ENCODE assay signal across 18 cellular contexts in genomic region chr10:13959443-13960359, GRCh38.
DNase-seq lines count a peak whose midpoint lies in the region; ATAC-seq and TF ChIP-seq lines count a peak whose summit lies in the region.
"Had no signal": no experiment of that assay in that cellular context is flagged by ENCODE, and none has a peak within 500 bp of the region (broad histone marks: within the 10 kb centered on the region; RNA-seq: fewer than 3 reads in every experiment).

No MANE protein-coding gene starts in this region.

- no peaks in the 10 kb centered on the region for H3K9me3 ChIP-seq in SK-N-SH
- H3K9me3 ChIP-seq in suprapubic skin, result no peaks in the 10 kb centered on the region
- H3K9me3 ChIP-seq: BLaER1 had no signal

- H3K4me2 ChIP-seq in SK-N-SH, result peak overlapping the region; percentile 19; the same call in 1 of the 2 replicates
- no peak overlapping the region for H3K4me2 ChIP-seq in mesendoderm (ENCODE audit: low read length)
- H3K4me2 ChIP-seq: BLaER1 had no signal

- H3K4ac ChIP-seq in mesendoderm (ENCODE audit: low read depth, low read length), result no peak overlapping the region

- CTCF ChIA-PET in SK-N-SH (lab: Yijun Ruan, JAX), result interaction anchor here (0.6 kb wide), 1 partner anchor 54 kb away, joined by 3 read pairs; no protein-coding TSS in a partner anchor

- DNase-seq in SK-N-SH (no peak), dermis blood vessel endothelial cell (peak; percentile 85), mesendoderm (no peak), suprapubic skin (ENCODE audit: low spot score in 2 of 2) (no peak), sciatic nerve (ENCODE audit: low spot score) (no peak), NCI-H2227 (lab: John Stamatoyannopoulos, UW; ENCODE audit: unreplicated experiment) (no peak), head of caudate nucleus (no peak)
- DNase-seq: activated naive CD4-positive, alpha-beta T cell treated with anti-CD3 and anti-CD28 coated beads, Interleukin-2, amount 10 ng/mL, durations not matched to agents 7 days and 5 days; effector memory CD8-positive, alpha-beta T cell; NCI-H1930; NCI-H510A; nephron progenitor cell; retina; stimulated activated CD4-positive, alpha-beta T cell treated with anti-CD3 and anti-CD28 coated beads, Interleukin-2, amount 100 ng/mL, for 48 hours had no signal

- H2AFZ ChIP-seq in SK-N-SH (ENCODE audit: low read depth), result no peak overlapping the region

- H3K36me3 ChIP-seq in SK-N-SH (replicated peaks in 1 of 2; ENCODE audit: control insufficient read depth in 1 of 2, insufficient read depth in 2 of 2, low read length in 1 of 2), result no peaks in the 10 kb centered on the region
- no peaks in the 10 kb centered on the region for H3K36me3 ChIP-seq in mesendoderm (ENCODE audit: control insufficient read depth, insufficient read depth, low read length)
- no peaks in the 10 kb centered on the region for H3K36me3 ChIP-seq in suprapubic skin
- H3K36me3 ChIP-seq: BLaER1 had no signal

- H3F3A ChIP-seq in SK-N-SH (replicated peaks; ENCODE audit: insufficient read depth), result peaks cover 22% of the 10 kb centered on the region

- H3K9ac ChIP-seq in SK-N-SH (no peak overlapping the region), mesendoderm (ENCODE audit: low read length) (no peak overlapping the region)
- H3K9ac ChIP-seq: BLaER1 had no signal

- H2BK5ac ChIP-seq in mesendoderm (ENCODE audit: low read length), result no peak overlapping the region

- H3K79me1 ChIP-seq in mesendoderm (ENCODE audit: low read length), result no peaks in the 10 kb centered on the region

- H4K5ac ChIP-seq in mesendoderm (ENCODE audit: low read length), result no peak overlapping the region

- POLR2A ChIA-PET in SK-N-SH (lab: Yijun Ruan, JAX), result no interaction called here

- TF ChIP-seq EP300 in SK-N-SH (IDR thresholded peaks at IDR 0.05; ENCODE audit: borderline replicate concordance in 1 of 2, low read depth in 1 of 2, low read length in 1 of 2) (no peak), suprapubic skin (IDR thresholded peaks at IDR 0.05) (no peak)

- H3K4me1 ChIP-seq in SK-N-SH (ENCODE audit: control insufficient read depth in 1 of 2, insufficient read depth in 2 of 2, low read depth in 1 of 2, low read length in 1 of 2) (peaks cover 6 to 12% of the 10 kb centered on the region in 2 experiments), mesendoderm (ENCODE audit: control insufficient read depth, low read depth, low read length) (peaks cover 4% of the 10 kb centered on the region), suprapubic skin (peaks cover 8% of the 10 kb centered on the region)
- H3K4me1 ChIP-seq: BLaER1 had no signal

- H4K8ac ChIP-seq in mesendoderm (ENCODE audit: low read depth, low read length), result no peak overlapping the region

- peaks cover 21% of the 10 kb centered on the region for H3K79me2 ChIP-seq in SK-N-SH (ENCODE audit: insufficient read depth)
- H3K79me2 ChIP-seq in mesendoderm (ENCODE audit: control insufficient read depth, insufficient read depth, low read length), result no peaks in the 10 kb centered on the region

- no peak overlapping the region for H2BK120ac ChIP-seq in mesendoderm (ENCODE audit: low read depth, low read length)

- no peak overlapping the region for H2AK5ac ChIP-seq in mesendoderm (ENCODE audit: low read length)

- TF ChIP-seq RAD21 in SK-N-SH (IDR thresholded peaks at IDR 0.05; ENCODE audit: low read length), result no peak

- H3K27me3 ChIP-seq in SK-N-SH (ENCODE audit: insufficient read depth) (no peaks in the 10 kb centered on the region), mesendoderm (ENCODE audit: insufficient read depth, low read length, poor library complexity) (no peaks in the 10 kb centered on the region), suprapubic skin (no peaks in the 10 kb centered on the region)
- H3K27me3 ChIP-seq: BLaER1 had no signal

- H3K18ac ChIP-seq in mesendoderm (ENCODE audit: low read length), result no peak overlapping the region

- H3K56ac ChIP-seq in mesendoderm (ENCODE audit: low read length), result peak overlapping the region; percentile 2

- intact Hi-C loops in sciatic nerve (cut with DNase I), result loop anchor here (5.0 kb wide), 1 partner anchor 172 kb away; no protein-coding TSS in a partner anchor
- intact Hi-C loops in head of caudate nucleus (cut with DNase I), result no loop called here

- TF ChIP-seq CTCF in SK-N-SH (IDR thresholded peaks at IDR 0.05) (no peak), suprapubic skin (IDR thresholded peaks at IDR 0.05) (no peak)

- H3K27ac ChIP-seq in SK-N-SH (ENCODE audit: low read depth in 2 of 2, low read length in 1 of 2), result peak overlapping the region; percentile 34 to 91; a peak in 3 of 4 replicates
- H3K27ac ChIP-seq in mesendoderm (ENCODE audit: low read depth, low read length), result peak overlapping the region; percentile 43
- no peak overlapping the region for H3K27ac ChIP-seq in suprapubic skin
- H3K27ac ChIP-seq: 22Rv1, BLaER1 had no signal

- no peaks in the 10 kb centered on the region for H4K20me1 ChIP-seq in SK-N-SH (ENCODE audit: insufficient read depth)
- H4K20me1 ChIP-seq: BLaER1 had no signal

- 77% methylated on average over 13 of the region's 18 CpGs for WGBS in SK-N-SH (ENCODE audit: low lambda C conversion rate)
- no CpG with 5 or more reads among the region's 18 CpGs for WGBS in mesendoderm (ENCODE audit: extremely low coverage, insufficient coverage, low lambda C conversion rate)
- WGBS in suprapubic skin, result 34% methylated on average over 18 of the region's 18 CpGs

- no peak for ATAC-seq in SK-N-SH treated with all-trans-retinoic acid at 6 μM for 48 hours
- no peak for ATAC-seq in sciatic nerve
- ATAC-seq: effector memory CD8-positive, alpha-beta T cell had no signal

- H3K9me2 ChIP-seq in SK-N-SH, result no peaks in the 10 kb centered on the region

- no peak overlapping the region for H2BK15ac ChIP-seq in mesendoderm (replicated peaks; ENCODE audit: low read depth)

- H3K4me3 ChIP-seq in SK-N-SH (ENCODE audit: low read depth in 2 of 2, low read length in 1 of 2) (no peak overlapping the region), mesendoderm (ENCODE audit: low read length) (no peak overlapping the region), suprapubic skin (peak overlapping the region; percentile 2)
- H3K4me3 ChIP-seq: BLaER1, lung had no signal

- no peak overlapping the region for H3K23ac ChIP-seq in mesendoderm (ENCODE audit: low read length)

- TF ChIP-seq POLR2A in suprapubic skin (IDR thresholded peaks at IDR 0.05), result no peak

TF ChIP-seq in SK-N-SH, 30 proteins besides CTCF, POLR2A, EP300 and RAD21:
- TF ChIP-seq RXRA (IDR thresholded peaks at IDR 0.05; ENCODE audit: borderline replicate concordance, low read depth) (no peak), SIN3A (IDR thresholded peaks at IDR 0.05; ENCODE audit: borderline replicate concordance, low read depth, low read length) (no peak), FOXJ3 (CRISPR knock-in tag; IDR thresholded peaks at IDR 0.05) (no peak), MXI1 (IDR thresholded peaks at IDR 0.05; ENCODE audit: low read depth, low read length) (no peak), EZH2phosphoT487 (IDR thresholded peaks at IDR 0.05; ENCODE audit: borderline replicate concordance, low read depth) (no peak), RFX5 (IDR thresholded peaks at IDR 0.05; ENCODE audit: low read length) (no peak), TCF12 (IDR thresholded peaks at IDR 0.05) (no peak), FOXM1 (IDR thresholded peaks at IDR 0.05; ENCODE audit: low read depth) (no peak)
- TF ChIP-seq, protein P1, sequence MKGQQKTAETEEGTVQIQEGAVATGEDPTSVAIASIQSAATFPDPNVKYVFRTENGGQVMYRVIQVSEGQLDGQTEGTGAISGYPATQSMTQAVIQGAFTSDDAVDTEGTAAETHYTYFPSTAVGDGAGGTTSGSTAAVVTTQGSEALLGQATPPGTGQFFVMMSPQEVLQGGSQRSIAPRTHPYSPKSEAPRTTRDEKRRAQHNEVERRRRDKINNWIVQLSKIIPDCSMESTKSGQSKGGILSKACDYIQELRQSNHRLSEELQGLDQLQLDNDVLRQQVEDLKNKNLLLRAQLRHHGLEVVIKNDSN (IDR thresholded peaks at IDR 0.05; ENCODE audit: borderline replicate concordance, low read depth), result no peak
TF ChIP-seq in SK-N-SH: peak in this region for 0.

TF ChIP-seq in SK-N-SH treated with all-trans-retinoic acid at 6 μM for 48 hours, 23 proteins besides CTCF, POLR2A, EP300 and RAD21 (continues in another document):
- TF ChIP-seq RARB (CRISPR knock-in tag; IDR thresholded peaks at IDR 0.05) (no peak), ZC3H10 (CRISPR knock-in tag; IDR thresholded peaks at IDR 0.05) (no peak), PPARA (CRISPR knock-in tag; IDR thresholded peaks at IDR 0.05; ENCODE audit: borderline replicate concordance) (no peak), CSDC2 (CRISPR knock-in tag; IDR thresholded peaks at IDR 0.05) (no peak), ZNF70 (CRISPR knock-in tag; IDR thresholded peaks at IDR 0.05) (no peak), POU6F1 (CRISPR knock-in tag; IDR thresholded peaks at IDR 0.05; ENCODE audit: borderline replicate concordance, low read depth) (no peak), BACH2 (CRISPR knock-in tag; IDR thresholded peaks at IDR 0.05; ENCODE audit: borderline replicate concordance) (no peak), ZNF565 (CRISPR knock-in tag; conservative IDR thresholded peaks at IDR 0.05; ENCODE audit: low read depth) (no peak), GLIS3 (CRISPR knock-in tag; IDR thresholded peaks at IDR 0.05) (no peak), CSRNP3 (CRISPR knock-in tag; IDR thresholded peaks at IDR 0.05) (no peak)
